ENCODE assay signal across 1 cellular context in the genomic region with DNA sequence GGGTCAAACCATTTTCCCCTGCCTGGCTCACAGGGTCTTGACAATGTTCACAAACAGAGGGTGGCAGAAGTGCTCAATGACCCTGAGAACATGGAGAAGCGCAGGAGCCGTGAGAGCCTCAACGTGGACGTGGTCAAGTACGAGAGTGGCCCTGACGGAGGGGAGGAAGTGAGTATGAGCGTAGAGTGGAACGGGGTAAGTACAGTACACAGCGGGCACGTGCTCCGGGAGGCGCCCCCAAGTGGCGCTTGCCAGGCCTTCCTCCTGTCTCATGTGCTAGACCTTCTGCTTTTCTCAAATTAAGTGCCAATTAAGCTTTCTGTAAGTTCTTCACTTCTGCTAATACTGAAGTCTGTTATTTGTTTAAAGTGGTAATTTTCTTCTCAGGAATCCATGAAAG.
A peak's percentile ranks its signal among the peaks of the same experiment; 100 is the strongest.
TF ChIP-seq lines count a peak whose summit lies in the region.

No MANE protein-coding gene starts in this region.

TF ChIP-seq in GM12878, 131 proteins besides CTCF, POLR2A, EP300 and RAD21 (continued from another document and continues in another):
- TF ChIP-seq, protein P1, sequence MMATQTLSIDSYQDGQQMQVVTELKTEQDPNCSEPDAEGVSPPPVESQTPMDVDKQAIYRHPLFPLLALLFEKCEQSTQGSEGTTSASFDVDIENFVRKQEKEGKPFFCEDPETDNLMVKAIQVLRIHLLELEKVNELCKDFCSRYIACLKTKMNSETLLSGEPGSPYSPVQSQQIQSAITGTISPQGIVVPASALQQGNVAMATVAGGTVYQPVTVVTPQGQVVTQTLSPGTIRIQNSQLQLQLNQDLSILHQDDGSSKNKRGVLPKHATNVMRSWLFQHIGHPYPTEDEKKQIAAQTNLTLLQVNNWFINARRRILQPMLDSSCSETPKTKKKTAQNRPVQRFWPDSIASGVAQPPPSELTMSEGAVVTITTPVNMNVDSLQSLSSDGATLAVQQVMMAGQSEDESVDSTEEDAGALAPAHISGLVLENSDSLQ (IDR thresholded peaks at IDR 0.05) = no peak
- TF ChIP-seq, protein P2, sequence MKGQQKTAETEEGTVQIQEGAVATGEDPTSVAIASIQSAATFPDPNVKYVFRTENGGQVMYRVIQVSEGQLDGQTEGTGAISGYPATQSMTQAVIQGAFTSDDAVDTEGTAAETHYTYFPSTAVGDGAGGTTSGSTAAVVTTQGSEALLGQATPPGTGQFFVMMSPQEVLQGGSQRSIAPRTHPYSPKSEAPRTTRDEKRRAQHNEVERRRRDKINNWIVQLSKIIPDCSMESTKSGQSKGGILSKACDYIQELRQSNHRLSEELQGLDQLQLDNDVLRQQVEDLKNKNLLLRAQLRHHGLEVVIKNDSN (IDR thresholded peaks at IDR 0.05; ENCODE audit: borderline replicate concordance, extremely low read length, insufficient read depth, low read depth, low read length) = peak; percentile 77
- TF ChIP-seq GABPA (IDR thresholded peaks at IDR 0.05; ENCODE audit: low read depth) (no peak), ZNF207 (IDR thresholded peaks at IDR 0.05; ENCODE audit: borderline replicate concordance) (no peak), EED (IDR thresholded peaks at IDR 0.05; ENCODE audit: low read depth) (no peak), HDAC6 (IDR thresholded peaks at IDR 0.05; ENCODE audit: unreplicated experiment) (no peak), CBX5 (IDR thresholded peaks at IDR 0.05; ENCODE audit: low read depth) (no peak), ZNF622 (IDR thresholded peaks at IDR 0.05) (no peak), SREBF2 (IDR thresholded peaks at IDR 0.05; ENCODE audit: low read length) (no peak), RBBP5 (conservative IDR thresholded peaks at IDR 0.05) (no peak), SP1 (IDR thresholded peaks at IDR 0.05; ENCODE audit: low read depth, low read length) (no peak), ZZZ3 (IDR thresholded peaks at IDR 0.05; ENCODE audit: control insufficient read depth, insufficient read length, low read depth) (no peak), CBX3 (IDR thresholded peaks at IDR 0.05; ENCODE audit: borderline replicate concordance, low read depth) (no peak), MYC (IDR thresholded peaks at IDR 0.05; ENCODE audit: insufficient read depth, insufficient read length, insufficient replicate concordance, low read length, severe bottlenecking) (peak; percentile 82), TCF7 (IDR thresholded peaks at IDR 0.05; ENCODE audit: borderline replicate concordance) (no peak), POLR2AphosphoS5 (IDR thresholded peaks at IDR 0.05; ENCODE audit: low read length) (no peak), PAX8 (IDR thresholded peaks at IDR 0.05) (no peak), NRF1 (conservative IDR thresholded peaks at IDR 0.05; ENCODE audit: low read depth, low read length) (no peak), NFIC (IDR thresholded peaks at IDR 0.05; ENCODE audit: low read depth, low read length) (no peak), JUND (IDR thresholded peaks at IDR 0.05; ENCODE audit: low read depth, low read length) (no peak), BACH1 (IDR thresholded peaks at IDR 0.05; ENCODE audit: borderline replicate concordance) (no peak), PML (IDR thresholded peaks at IDR 0.05; ENCODE audit: low read length) (no peak), SREBF1 (IDR thresholded peaks at IDR 0.05; ENCODE audit: low read length) (no peak), MTA3 (IDR thresholded peaks at IDR 0.05; ENCODE audit: borderline replicate concordance, low read length) (no peak), CHD2 (IDR thresholded peaks at IDR 0.05; ENCODE audit: borderline replicate concordance, low read depth, low read length) (no peak), TBL1XR1 (IDR thresholded peaks at IDR 0.05; ENCODE audit: low read depth, low read length) (no peak), MTA2 (IDR thresholded peaks at IDR 0.05; ENCODE audit: low read depth) (no peak), NFYA (IDR thresholded peaks at IDR 0.05; ENCODE audit: borderline replicate concordance, low read depth, low read length) (no peak), STAT1 (conservative IDR thresholded peaks at IDR 0.05) (no peak), BHLHE40 (IDR thresholded peaks at IDR 0.05; ENCODE audit: borderline replicate concordance in 1 of 2, low read depth in 2 of 2, low read length in 1 of 2) (peak; percentile 99), FOS (IDR thresholded peaks at IDR 0.05; ENCODE audit: borderline replicate concordance, extremely low read depth, insufficient read length) (no peak), EGR1 (IDR thresholded peaks at IDR 0.05; ENCODE audit: borderline replicate concordance in 1 of 2, low read depth in 2 of 2, low read length in 2 of 2) (no peak), MXI1 (IDR thresholded peaks at IDR 0.05; ENCODE audit: low read depth, low read length) (no peak), STAT3 (IDR thresholded peaks at IDR 0.05; ENCODE audit: low read depth, low read length) (no peak), SPI1 (IDR thresholded peaks at IDR 0.05; ENCODE audit: borderline replicate concordance, insufficient read depth, low read depth, low read length) (peak; percentile 92), ZSCAN29 (IDR thresholded peaks at IDR 0.05) (no peak), HDGF (IDR thresholded peaks at IDR 0.05) (no peak), RFX5 (IDR thresholded peaks at IDR 0.05; ENCODE audit: low read depth, low read length) (no peak), RAD51 (IDR thresholded peaks at IDR 0.05) (peak; percentile 31; the same call in 1 of the 2 replicates), TCF12 (IDR thresholded peaks at IDR 0.05; ENCODE audit: low read depth, low read length) (no peak)
- TF ChIP-seq, protein P3, sequence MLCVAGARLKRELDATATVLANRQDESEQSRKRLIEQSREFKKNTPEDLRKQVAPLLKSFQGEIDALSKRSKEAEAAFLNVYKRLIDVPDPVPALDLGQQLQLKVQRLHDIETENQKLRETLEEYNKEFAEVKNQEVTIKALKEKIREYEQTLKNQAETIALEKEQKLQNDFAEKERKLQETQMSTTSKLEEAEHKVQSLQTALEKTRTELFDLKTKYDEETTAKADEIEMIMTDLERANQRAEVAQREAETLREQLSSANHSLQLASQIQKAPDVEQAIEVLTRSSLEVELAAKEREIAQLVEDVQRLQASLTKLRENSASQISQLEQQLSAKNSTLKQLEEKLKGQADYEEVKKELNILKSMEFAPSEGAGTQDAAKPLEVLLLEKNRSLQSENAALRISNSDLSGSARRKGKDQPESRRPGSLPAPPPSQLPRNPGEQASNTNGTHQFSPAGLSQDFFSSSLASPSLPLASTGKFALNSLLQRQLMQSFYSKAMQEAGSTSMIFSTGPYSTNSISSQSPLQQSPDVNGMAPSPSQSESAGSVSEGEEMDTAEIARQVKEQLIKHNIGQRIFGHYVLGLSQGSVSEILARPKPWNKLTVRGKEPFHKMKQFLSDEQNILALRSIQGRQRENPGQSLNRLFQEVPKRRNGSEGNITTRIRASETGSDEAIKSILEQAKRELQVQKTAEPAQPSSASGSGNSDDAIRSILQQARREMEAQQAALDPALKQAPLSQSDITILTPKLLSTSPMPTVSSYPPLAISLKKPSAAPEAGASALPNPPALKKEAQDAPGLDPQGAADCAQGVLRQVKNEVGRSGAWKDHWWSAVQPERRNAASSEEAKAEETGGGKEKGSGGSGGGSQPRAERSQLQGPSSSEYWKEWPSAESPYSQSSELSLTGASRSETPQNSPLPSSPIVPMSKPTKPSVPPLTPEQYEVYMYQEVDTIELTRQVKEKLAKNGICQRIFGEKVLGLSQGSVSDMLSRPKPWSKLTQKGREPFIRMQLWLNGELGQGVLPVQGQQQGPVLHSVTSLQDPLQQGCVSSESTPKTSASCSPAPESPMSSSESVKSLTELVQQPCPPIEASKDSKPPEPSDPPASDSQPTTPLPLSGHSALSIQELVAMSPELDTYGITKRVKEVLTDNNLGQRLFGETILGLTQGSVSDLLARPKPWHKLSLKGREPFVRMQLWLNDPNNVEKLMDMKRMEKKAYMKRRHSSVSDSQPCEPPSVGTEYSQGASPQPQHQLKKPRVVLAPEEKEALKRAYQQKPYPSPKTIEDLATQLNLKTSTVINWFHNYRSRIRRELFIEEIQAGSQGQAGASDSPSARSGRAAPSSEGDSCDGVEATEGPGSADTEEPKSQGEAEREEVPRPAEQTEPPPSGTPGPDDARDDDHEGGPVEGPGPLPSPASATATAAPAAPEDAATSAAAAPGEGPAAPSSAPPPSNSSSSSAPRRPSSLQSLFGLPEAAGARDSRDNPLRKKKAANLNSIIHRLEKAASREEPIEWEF (IDR thresholded peaks at IDR 0.05; ENCODE audit: insufficient replicate concordance, low read depth, low read length) = no peak
- TF ChIP-seq, protein P4, sequence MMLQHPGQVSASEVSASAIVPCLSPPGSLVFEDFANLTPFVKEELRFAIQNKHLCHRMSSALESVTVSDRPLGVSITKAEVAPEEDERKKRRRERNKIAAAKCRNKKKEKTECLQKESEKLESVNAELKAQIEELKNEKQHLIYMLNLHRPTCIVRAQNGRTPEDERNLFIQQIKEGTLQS (IDR thresholded peaks at IDR 0.05; ENCODE audit: borderline replicate concordance, extremely low read depth, low read depth, low read length) = peak; percentile 51; the same call in 1 of the 2 replicates
- TF ChIP-seq, protein P5, sequence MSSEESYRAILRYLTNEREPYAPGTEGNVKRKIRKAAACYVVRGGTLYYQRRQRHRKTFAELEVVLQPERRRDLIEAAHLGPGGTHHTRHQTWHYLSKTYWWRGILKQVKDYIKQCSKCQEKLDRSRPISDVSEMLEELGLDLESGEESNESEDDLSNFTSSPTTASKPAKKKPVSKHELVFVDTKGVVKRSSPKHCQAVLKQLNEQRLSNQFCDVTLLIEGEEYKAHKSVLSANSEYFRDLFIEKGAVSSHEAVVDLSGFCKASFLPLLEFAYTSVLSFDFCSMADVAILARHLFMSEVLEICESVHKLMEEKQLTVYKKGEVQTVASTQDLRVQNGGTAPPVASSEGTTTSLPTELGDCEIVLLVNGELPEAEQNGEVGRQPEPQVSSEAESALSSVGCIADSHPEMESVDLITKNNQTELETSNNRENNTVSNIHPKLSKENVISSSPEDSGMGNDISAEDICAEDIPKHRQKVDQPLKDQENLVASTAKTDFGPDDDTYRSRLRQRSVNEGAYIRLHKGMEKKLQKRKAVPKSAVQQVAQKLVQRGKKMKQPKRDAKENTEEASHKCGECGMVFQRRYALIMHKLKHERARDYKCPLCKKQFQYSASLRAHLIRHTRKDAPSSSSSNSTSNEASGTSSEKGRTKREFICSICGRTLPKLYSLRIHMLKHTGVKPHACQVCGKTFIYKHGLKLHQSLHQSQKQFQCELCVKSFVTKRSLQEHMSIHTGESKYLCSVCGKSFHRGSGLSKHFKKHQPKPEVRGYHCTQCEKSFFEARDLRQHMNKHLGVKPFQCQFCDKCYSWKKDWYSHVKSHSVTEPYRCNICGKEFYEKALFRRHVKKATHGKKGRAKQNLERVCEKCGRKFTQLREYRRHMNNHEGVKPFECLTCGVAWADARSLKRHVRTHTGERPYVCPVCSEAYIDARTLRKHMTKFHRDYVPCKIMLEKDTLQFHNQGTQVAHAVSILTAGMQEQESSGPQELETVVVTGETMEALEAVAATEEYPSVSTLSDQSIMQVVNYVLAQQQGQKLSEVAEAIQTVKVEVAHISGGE (CRISPR knock-in tag; IDR thresholded peaks at IDR 0.05) = no peak
- TF ChIP-seq, protein P6, sequence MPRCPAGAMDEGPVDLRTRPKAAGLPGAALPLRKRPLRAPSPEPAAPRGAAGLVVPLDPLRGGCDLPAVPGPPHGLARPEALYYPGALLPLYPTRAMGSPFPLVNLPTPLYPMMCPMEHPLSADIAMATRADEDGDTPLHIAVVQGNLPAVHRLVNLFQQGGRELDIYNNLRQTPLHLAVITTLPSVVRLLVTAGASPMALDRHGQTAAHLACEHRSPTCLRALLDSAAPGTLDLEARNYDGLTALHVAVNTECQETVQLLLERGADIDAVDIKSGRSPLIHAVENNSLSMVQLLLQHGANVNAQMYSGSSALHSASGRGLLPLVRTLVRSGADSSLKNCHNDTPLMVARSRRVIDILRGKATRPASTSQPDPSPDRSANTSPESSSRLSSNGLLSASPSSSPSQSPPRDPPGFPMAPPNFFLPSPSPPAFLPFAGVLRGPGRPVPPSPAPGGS (IDR thresholded peaks at IDR 0.05; ENCODE audit: borderline replicate concordance, insufficient read depth, low read depth, low read length, poor library complexity, severe bottlenecking) = no peak
- TF ChIP-seq, protein P7, sequence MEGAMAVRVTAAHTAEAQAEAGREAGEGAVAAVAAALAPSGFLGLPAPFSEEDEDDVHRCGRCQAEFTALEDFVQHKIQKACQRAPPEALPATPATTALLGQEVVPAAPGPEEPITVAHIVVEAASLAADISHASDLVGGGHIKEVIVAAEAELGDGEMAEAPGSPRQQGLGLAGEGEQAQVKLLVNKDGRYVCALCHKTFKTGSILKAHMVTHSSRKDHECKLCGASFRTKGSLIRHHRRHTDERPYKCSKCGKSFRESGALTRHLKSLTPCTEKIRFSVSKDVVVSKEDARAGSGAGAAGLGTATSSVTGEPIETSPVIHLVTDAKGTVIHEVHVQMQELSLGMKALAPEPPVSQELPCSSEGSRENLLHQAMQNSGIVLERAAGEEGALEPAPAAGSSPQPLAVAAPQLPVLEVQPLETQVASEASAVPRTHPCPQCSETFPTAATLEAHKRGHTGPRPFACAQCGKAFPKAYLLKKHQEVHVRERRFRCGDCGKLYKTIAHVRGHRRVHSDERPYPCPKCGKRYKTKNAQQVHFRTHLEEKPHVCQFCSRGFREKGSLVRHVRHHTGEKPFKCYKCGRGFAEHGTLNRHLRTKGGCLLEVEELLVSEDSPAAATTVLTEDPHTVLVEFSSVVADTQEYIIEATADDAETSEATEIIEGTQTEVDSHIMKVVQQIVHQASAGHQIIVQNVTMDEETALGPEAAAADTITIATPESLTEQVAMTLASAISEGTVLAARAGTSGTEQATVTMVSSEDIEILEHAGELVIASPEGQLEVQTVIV (IDR thresholded peaks at IDR 0.05; ENCODE audit: borderline replicate concordance, partially characterized antibody) = no peak
- TF ChIP-seq, protein P8, sequence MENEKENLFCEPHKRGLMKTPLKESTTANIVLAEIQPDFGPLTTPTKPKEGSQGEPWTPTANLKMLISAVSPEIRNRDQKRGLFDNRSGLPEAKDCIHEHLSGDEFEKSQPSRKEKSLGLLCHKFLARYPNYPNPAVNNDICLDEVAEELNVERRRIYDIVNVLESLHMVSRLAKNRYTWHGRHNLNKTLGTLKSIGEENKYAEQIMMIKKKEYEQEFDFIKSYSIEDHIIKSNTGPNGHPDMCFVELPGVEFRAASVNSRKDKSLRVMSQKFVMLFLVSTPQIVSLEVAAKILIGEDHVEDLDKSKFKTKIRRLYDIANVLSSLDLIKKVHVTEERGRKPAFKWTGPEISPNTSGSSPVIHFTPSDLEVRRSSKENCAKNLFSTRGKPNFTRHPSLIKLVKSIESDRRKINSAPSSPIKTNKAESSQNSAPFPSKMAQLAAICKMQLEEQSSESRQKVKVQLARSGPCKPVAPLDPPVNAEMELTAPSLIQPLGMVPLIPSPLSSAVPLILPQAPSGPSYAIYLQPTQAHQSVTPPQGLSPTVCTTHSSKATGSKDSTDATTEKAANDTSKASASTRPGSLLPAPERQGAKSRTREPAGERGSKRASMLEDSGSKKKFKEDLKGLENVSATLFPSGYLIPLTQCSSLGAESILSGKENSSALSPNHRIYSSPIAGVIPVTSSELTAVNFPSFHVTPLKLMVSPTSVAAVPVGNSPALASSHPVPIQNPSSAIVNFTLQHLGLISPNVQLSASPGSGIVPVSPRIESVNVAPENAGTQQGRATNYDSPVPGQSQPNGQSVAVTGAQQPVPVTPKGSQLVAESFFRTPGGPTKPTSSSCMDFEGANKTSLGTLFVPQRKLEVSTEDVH (IDR thresholded peaks at IDR 0.05; ENCODE audit: low read depth, partially characterized antibody) = no peak
